ENCODE assay signal across 7 cellular contexts in the genomic region with DNA sequence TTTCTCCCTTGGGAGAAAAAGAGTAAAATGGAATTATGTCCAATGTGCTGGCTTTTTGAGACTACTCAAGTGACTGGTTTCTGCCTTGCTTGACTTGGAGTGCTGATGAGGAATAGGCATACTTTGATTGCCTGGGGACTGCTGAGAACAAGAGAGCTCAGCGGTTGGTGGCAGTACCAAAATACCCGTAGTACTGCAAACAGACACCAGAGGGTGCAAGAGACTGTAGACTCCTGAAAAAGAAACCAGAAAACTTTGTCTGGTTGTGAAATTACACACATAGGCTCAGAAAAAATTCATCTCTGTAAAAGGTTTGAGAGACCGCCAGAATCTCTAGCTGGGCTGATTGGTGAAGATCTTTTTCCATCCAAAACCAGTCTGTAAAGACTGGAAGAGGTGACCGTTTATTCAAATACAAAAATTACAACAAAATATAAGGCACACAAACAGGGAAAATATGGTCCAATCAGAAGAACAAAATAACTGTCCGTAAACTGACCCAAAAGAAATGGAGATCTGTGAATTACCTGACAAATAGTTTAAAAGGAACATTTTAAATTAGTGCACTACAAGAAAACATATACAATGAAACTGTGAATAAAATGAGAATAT. TPM values are rescaled to one million over a fixed set of nuclear protein-coding genes. Genes with fewer than 3 reads are reported as not detected.
A peak's percentile ranks its signal among the peaks of the same experiment; 100 is the strongest.
DNase-seq lines count a peak whose midpoint lies in the region; ATAC-seq and TF ChIP-seq lines count a peak whose summit lies in the region.

No MANE protein-coding gene starts in this region.

- no peaks in the 10 kb centered on the region for H3K9me2 ChIP-seq in PC-9 (ENCODE audit: insufficient read depth)

- TF ChIP-seq CTCF in GM06990 (IDR thresholded peaks at IDR 0.05; ENCODE audit: insufficient read depth, low read length, poor library complexity, severe bottlenecking) (peak; percentile 73), PC-9 (conservative IDR thresholded peaks at IDR 0.05) (peak; percentile 88)

- H3K79me2 ChIP-seq in PC-9 (ENCODE audit: low read depth): no peaks in the 10 kb centered on the region

- peak; percentile 98 for ATAC-seq in GM21526 (IDR thresholded peaks at IDR 0.05; ENCODE audit: low FRiP score, unreplicated experiment)
- no peak for ATAC-seq in activated naive CD8-positive, alpha-beta T cell treated with anti-CD3 and anti-CD28 coated beads, Interleukin-2, amount 50 U/mL, for 24 hours

- H3K27me3 Mint-ChIP-seq in activated naive CD8-positive, alpha-beta T cell treated with anti-CD3 and anti-CD28 coated beads, Interleukin-2, amount 50 U/mL, for 24 hours: no peaks in the 10 kb centered on the region

- H3K36me3 ChIP-seq in GM06990 (ENCODE audit: control insufficient read depth, insufficient read depth, low read length): no peaks in the 10 kb centered on the region
- H3K36me3 ChIP-seq in PC-9 (ENCODE audit: low read depth): no peaks in the 10 kb centered on the region

- H3K27ac Mint-ChIP-seq in activated naive CD8-positive, alpha-beta T cell treated with anti-CD3 and anti-CD28 coated beads, Interleukin-2, amount 50 U/mL, for 24 hours: no peak overlapping the region

- no peak overlapping the region for H2AFZ ChIP-seq in PC-9

- POLR2A ChIA-PET in PC-9 (lab: Charles Lee; ENCODE audit: unreplicated experiment): interaction anchor here (0.7 kb wide), 1 partner anchor 1329 kb away, joined by 5 read pairs; no protein-coding TSS in a partner anchor

- no peaks in the 10 kb centered on the region for H4K20me1 ChIP-seq in PC-9 (ENCODE audit: insufficient read depth)

- no peaks in the 10 kb centered on the region for H3K36me3 Mint-ChIP-seq in activated naive CD8-positive, alpha-beta T cell treated with anti-CD3 and anti-CD28 coated beads, Interleukin-2, amount 50 U/mL, for 24 hours (ENCODE audit: low read depth)

- no peaks in the 10 kb centered on the region for H3F3A ChIP-seq in PC-9 (ENCODE audit: insufficient read depth, low read depth)

- no peaks in the 10 kb centered on the region for H3K4me1 ChIP-seq in PC-9 (replicated peaks; ENCODE audit: insufficient read depth)

- H3K9me3 ChIP-seq in PC-9 (ENCODE audit: insufficient read depth, low read depth): no peaks in the 10 kb centered on the region; the same call in 1 of the 2 replicates

- H3K4me1 Mint-ChIP-seq in activated naive CD8-positive, alpha-beta T cell treated with anti-CD3 and anti-CD28 coated beads, Interleukin-2, amount 50 U/mL, for 24 hours: no peaks in the 10 kb centered on the region

- intact Hi-C loops in PC-9 (cut with micrococcal nuclease; ENCODE audit: unreplicated experiment): loop anchor here (1.0 to 10.0 kb wide), 3 partner anchors 110 to 1091 kb away; no protein-coding TSS in a partner anchor

- H3K4me3 ChIP-seq in GM06990 (replicated peaks; ENCODE audit: low read depth, low read length) (no peak overlapping the region), PC-9 (no peak overlapping the region)

- H3K27ac ChIP-seq in PC-9: no peak overlapping the region

- CTCF ChIA-PET in PC-9 (lab: Charles Lee): interaction anchor here (1.0 kb wide), 1 partner anchor 117 kb away, joined by 9 read pairs; no protein-coding TSS in a partner anchor

- BruUV-seq in PC-9 (replicated peaks; lab: Mats Ljungman, UMichigan): no TSS peak

- H3K27me3 ChIP-seq in GM06990 (replicated peaks; ENCODE audit: control insufficient read depth, insufficient read depth, low read length) (no peaks in the 10 kb centered on the region; the same call in 1 of the 2 replicates), PC-9 (ENCODE audit: insufficient read depth, low read depth) (no peaks in the 10 kb centered on the region)

- H3K4me3 Mint-ChIP-seq in activated naive CD8-positive, alpha-beta T cell treated with anti-CD3 and anti-CD28 coated beads, Interleukin-2, amount 50 U/mL, for 24 hours: no peak overlapping the region

- no peak overlapping the region for H3K4me2 ChIP-seq in PC-9

- H3K9me3 Mint-ChIP-seq in activated naive CD8-positive, alpha-beta T cell treated with anti-CD3 and anti-CD28 coated beads, Interleukin-2, amount 50 U/mL, for 24 hours: peaks cover 17% of the 10 kb centered on the region

- DNase-seq in GM06990 (ENCODE audit: extremely low read depth, insufficient read length) (peak; percentile 12), HPDE6-E6E7 (ENCODE audit: extremely low spot score) (peak; percentile 26), PC-9 (peak; percentile 52 to 53), iPS DF 4.7 (ENCODE audit: extremely low read depth, low spot score) (peak; percentile 36)
- DNase-seq in activated naive CD8-positive, alpha-beta T cell treated with anti-CD3 and anti-CD28 coated beads, Interleukin-2, amount 50 U/mL, for 24 hours: peak; percentile 57
- DNase-seq in stimulated activated CD4-positive, alpha-beta T cell treated with anti-CD3 and anti-CD28 coated beads, Interleukin-1b, Interleukin-23, amount 100 ng/mL, for 48 hours: peak; percentile 39

RNA-seq across cellular contexts. Expression of a gene that starts 18.5 kb away (rescaled TPM):
- total RNA-seq in PC-9 (2021): not detected in 2 replicates
